ENCODE assay signal across 11 cellular contexts in the genomic region with DNA sequence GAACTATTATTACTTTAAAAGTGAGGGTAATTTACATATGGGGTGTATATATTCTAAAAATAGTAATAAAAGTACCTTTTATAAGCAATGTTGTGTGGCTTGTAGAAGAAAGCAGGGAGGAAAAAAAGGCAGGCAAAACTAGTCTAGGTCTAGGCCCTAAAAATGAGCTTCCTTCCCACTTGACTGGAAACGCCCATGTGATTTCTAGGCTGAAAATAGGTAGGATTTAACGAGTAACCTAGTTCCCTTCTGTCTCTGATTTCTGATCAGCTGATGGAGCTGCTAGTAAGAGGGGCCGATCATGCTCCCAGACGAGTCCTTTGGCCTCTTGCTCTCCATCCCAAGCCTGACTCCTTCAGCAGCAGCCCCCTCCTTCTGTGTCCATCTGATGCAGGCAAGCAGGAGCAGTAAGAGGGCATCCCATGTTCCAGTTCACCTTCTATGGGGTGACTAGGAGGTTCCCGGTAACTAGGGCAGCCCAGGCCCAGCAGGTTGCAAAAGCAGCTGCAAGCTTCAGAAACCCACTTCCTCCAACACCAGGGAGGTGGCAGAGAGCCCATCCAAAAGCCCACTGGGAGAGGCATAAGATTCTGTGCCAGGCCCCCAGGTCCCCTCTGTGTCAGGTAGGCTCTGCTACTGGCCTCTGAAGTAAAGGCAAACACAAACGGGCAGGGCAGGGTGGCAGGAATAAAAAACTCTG. TPM values are rescaled to one million over a fixed set of nuclear protein-coding genes. Genes with fewer than 3 reads are reported as not detected.
DNase-seq lines count a peak whose midpoint lies in the region; ATAC-seq and TF ChIP-seq lines count a peak whose summit lies in the region.
"Had no signal": no experiment of that assay in that cellular context is flagged by ENCODE, and none has a peak within 500 bp of the region (broad histone marks: within the 10 kb centered on the region; RNA-seq: fewer than 3 reads in every experiment).

No MANE protein-coding gene starts in this region.

- CTCF ChIA-PET in activated naive CD4-positive, alpha-beta T cell treated with anti-CD3 and anti-CD28 coated beads, Interleukin-2, amount 10 ng/mL, durations not matched to agents 7 days and 5 days (lab: Charles Lee): interaction anchor here (0.7 to 3.1 kb wide), 6 partner anchors 21 to 42 kb away, joined by 3 to 9 read pairs (median 4); no protein-coding TSS in a partner anchor

- peak overlapping the region; percentile 84 for H3K27ac Mint-ChIP-seq in activated naive CD4-positive, alpha-beta T cell treated with anti-CD3 and anti-CD28 coated beads, Interleukin-2, amount 10 ng/mL, durations not matched to agents 7 days and 5 days

- peaks cover 70% of the 10 kb centered on the region for H3K4me1 Mint-ChIP-seq in activated naive CD4-positive, alpha-beta T cell treated with anti-CD3 and anti-CD28 coated beads, Interleukin-2, amount 10 ng/mL, durations not matched to agents 7 days and 5 days

- no peak for ATAC-seq in lower lobe of right lung
- no peak for ATAC-seq in HG03045 (IDR thresholded peaks at IDR 0.05; ENCODE audit: unreplicated experiment)

- peak overlapping the region; percentile 46 for H3K27ac ChIP-seq in lower lobe of right lung
- H3K27ac ChIP-seq: uterus had no signal

- DNase-seq in activated naive CD4-positive, alpha-beta T cell treated with anti-CD3 and anti-CD28 coated beads, Interleukin-2, amount 10 ng/mL, durations not matched to agents 7 days and 5 days: no peak
- no peak for DNase-seq in activated naive CD4-positive, alpha-beta T cell treated with anti-CD3 and anti-CD28 coated beads, Interleukin-2, amount 50 U/mL, for 16 hours
- DNase-seq in UCSD-AML1 (lab: John Stamatoyannopoulos, UW; ENCODE audit: unreplicated experiment) (peak; percentile 58), lower lobe of right lung (no peak), NCI-H146 treated with DMSO at 0.1 percent for 48 hours (lab: John Stamatoyannopoulos, UW; ENCODE audit: unreplicated experiment) (no peak), D341Med (ENCODE audit: low spot score) (no peak)
- DNase-seq in effector CD8-positive, alpha-beta T cell (lab: John Stamatoyannopoulos, UW): no peak
- DNase-seq: IMR-90, T1000, uterus had no signal

- H3K9me3 Mint-ChIP-seq in activated naive CD4-positive, alpha-beta T cell treated with anti-CD3 and anti-CD28 coated beads, Interleukin-2, amount 10 ng/mL, durations not matched to agents 7 days and 5 days: no peaks in the 10 kb centered on the region

- no peak overlapping the region for H3K4me3 ChIP-seq in lower lobe of right lung
- H3K4me3 ChIP-seq: uterus had no signal

- peak overlapping the region; percentile 61 for H3K4me3 Mint-ChIP-seq in activated naive CD4-positive, alpha-beta T cell treated with anti-CD3 and anti-CD28 coated beads, Interleukin-2, amount 10 ng/mL, durations not matched to agents 7 days and 5 days

- H3K27me3 Mint-ChIP-seq in activated naive CD4-positive, alpha-beta T cell treated with anti-CD3 and anti-CD28 coated beads, Interleukin-2, amount 10 ng/mL, durations not matched to agents 7 days and 5 days: no peaks in the 10 kb centered on the region

- H3K36me3 Mint-ChIP-seq in activated naive CD4-positive, alpha-beta T cell treated with anti-CD3 and anti-CD28 coated beads, Interleukin-2, amount 10 ng/mL, durations not matched to agents 7 days and 5 days: peaks cover 84% of the 10 kb centered on the region

- intact Hi-C loops in lower lobe of right lung (cut with DNase I): no loop called here

- H3K9me3 ChIP-seq in lower lobe of right lung: no peaks in the 10 kb centered on the region
- H3K9me3 ChIP-seq: uterus had no signal

- H3K27me3 ChIP-seq in lower lobe of right lung (ENCODE audit: low read depth): no peaks in the 10 kb centered on the region
- H3K27me3 ChIP-seq: uterus had no signal

- H3K4me1 ChIP-seq in lower lobe of right lung: peaks cover 17% of the 10 kb centered on the region
- H3K4me1 ChIP-seq: uterus had no signal

- no peak for TF ChIP-seq CTCF in lower lobe of right lung (IDR thresholded peaks at IDR 0.05)

- H3K36me3 ChIP-seq in lower lobe of right lung: peaks cover 93% of the 10 kb centered on the region
- H3K36me3 ChIP-seq: uterus had no signal

RNA-seq across cellular contexts. Expression of gene TBC1D20, which starts 24.4 kb away (rescaled TPM):
- 40.3 TPM for total RNA-seq in lower lobe of right lung

RNA-seq across cellular contexts. Expression of gene RBCK1, which starts 29.8 kb away (rescaled TPM):
- total RNA-seq in lower lobe of right lung: 95.7 TPM

RNA-seq across cellular contexts. Expression of gene TRIB3, which starts 57.4 kb away (rescaled TPM):
- 13.9 TPM for total RNA-seq in lower lobe of right lung
